In the genomic region with DNA sequence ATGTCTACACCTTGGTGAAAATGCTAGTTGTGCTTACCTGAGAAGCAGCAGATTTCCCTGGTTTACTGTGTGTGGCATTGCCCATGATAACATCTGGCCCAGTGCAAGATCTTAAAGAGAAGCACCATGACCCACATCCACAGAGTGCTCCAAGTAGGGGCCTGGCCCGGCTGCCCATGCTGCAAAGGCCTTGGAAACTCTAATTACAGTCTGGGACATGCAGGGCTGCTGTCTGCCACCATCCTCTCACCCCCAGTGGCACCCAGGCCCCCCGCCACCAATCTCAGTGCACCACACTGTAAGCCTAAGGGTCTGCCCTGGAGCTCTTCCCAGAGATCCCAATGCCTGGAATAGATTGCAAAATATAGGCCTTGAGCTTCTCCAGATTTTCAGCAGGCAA, we compare ENCODE assay signal across 24 cellular contexts.
DNase-seq lines count a peak whose midpoint lies in the region; ATAC-seq and TF ChIP-seq lines count a peak whose summit lies in the region.
"Had no signal": no experiment of that assay in that cellular context is flagged by ENCODE, and none has a peak within 500 bp of the region (broad histone marks: within the 10 kb centered on the region; RNA-seq: fewer than 3 reads in every experiment).

No MANE protein-coding gene starts in this region.

- H3K27me3 ChIP-seq in left ventricle myocardium inferior (ENCODE audit: low read depth) (no peaks in the 10 kb centered on the region), neuronal stem cell (ENCODE audit: control insufficient read depth in 3 of 3, insufficient read depth in 3 of 3, low read depth in 1 of 3, low read length in 3 of 3) (no peaks in the 10 kb centered on the region), tibial nerve (no peaks in the 10 kb centered on the region)
- H3K27me3 ChIP-seq: BE2C; BLaER1 treated with 17β-estradiol and CSF1 and Interleukin-3, amounts not matched to agents 10 nM and 100 nM had no signal

- H3K9me3 ChIP-seq in left ventricle myocardium inferior (replicated peaks), result no peaks in the 10 kb centered on the region
- no peaks in the 10 kb centered on the region for H3K9me3 ChIP-seq in neuronal stem cell (replicated peaks in 1 of 2; ENCODE audit: control insufficient read depth in 2 of 2, insufficient read depth in 1 of 2, low read depth in 1 of 2, low read length in 2 of 2)
- H3K9me3 ChIP-seq in tibial nerve, result no peaks in the 10 kb centered on the region
- H3K9me3 ChIP-seq: A549; BE2C; BLaER1 treated with 17β-estradiol and CSF1 and Interleukin-3, amounts not matched to agents 10 nM and 100 nM had no signal

- H3K23ac ChIP-seq in neuronal stem cell (ENCODE audit: low read depth, low read length, poor library complexity), result no peak overlapping the region

- H3K36me3 ChIP-seq in left ventricle myocardium inferior (no peaks in the 10 kb centered on the region), neuronal stem cell (replicated peaks in 1 of 2; ENCODE audit: control insufficient read depth in 2 of 2, insufficient read depth in 2 of 2, low read length in 2 of 2) (no peaks in the 10 kb centered on the region), tibial nerve (no peaks in the 10 kb centered on the region)
- H3K36me3 ChIP-seq: BE2C; BLaER1 treated with 17β-estradiol and CSF1 and Interleukin-3, amounts not matched to agents 10 nM and 100 nM had no signal

- TF ChIP-seq EP300 in tibial nerve (IDR thresholded peaks at IDR 0.05), result no peak

- H3K4me3 ChIP-seq in left ventricle myocardium inferior (no peak overlapping the region), neuronal stem cell (ENCODE audit: low read length in 2 of 2) (no peak overlapping the region), tibial nerve (no peak overlapping the region)
- H3K4me3 ChIP-seq: A549; BLaER1 treated with 17β-estradiol and CSF1 and Interleukin-3, amounts not matched to agents 10 nM and 100 nM; GM12878; GM23338 had no signal

- peaks cover 57% of the 10 kb centered on the region for H3K4me1 ChIP-seq in left ventricle myocardium inferior
- peaks cover 2 to 3% of the 10 kb centered on the region in 2 donors for H3K4me1 ChIP-seq in neuronal stem cell (ENCODE audit: control insufficient read depth in 2 of 2, insufficient read depth in 1 of 2, low read depth in 1 of 2, low read length in 2 of 2)
- peaks cover 0 to 14% (median 0%) of the 10 kb centered on the region in 4 donors for H3K4me1 ChIP-seq in tibial nerve
- H3K4me1 ChIP-seq: BE2C had no signal

- TF ChIP-seq POLR2A in tibial nerve (IDR thresholded peaks at IDR 0.05), result no peak

- H2BK12ac ChIP-seq in neuronal stem cell (ENCODE audit: low read length), result no peak overlapping the region

- no peak overlapping the region for H2AK5ac ChIP-seq in neuronal stem cell (ENCODE audit: low read depth, low read length)

- H2AFZ ChIP-seq in neuronal stem cell (ENCODE audit: low read length), result no peak overlapping the region

- no peak for DNase-seq in left ventricle myocardium inferior
- no peak for DNase-seq in left cardiac atrium
- DNase-seq in activated T-helper 2 cell treated with anti-CD3 and anti-CD28 coated beads, Interferon-gamma antibody, Interleukin-2, Interleukin-4, amounts not matched to agents 10 μg/mL and 5 μg/mL and 100 μg/mL, durations not matched to agents 14 hours and 24 hours and 36 hours (ENCODE audit: low spot score), result no peak
- peak; percentile 47 for DNase-seq in islet precursor cell
- DNase-seq in neuronal stem cell (ENCODE audit: low spot score), result no peak
- no peak for DNase-seq in tibial nerve (ENCODE audit: low spot score in 2 of 2)
- no peak for DNase-seq in ureter (ENCODE audit: low spot score)
- DNase-seq: 8988T; ACHN; AML-193; BE2C; CD4-positive, alpha-beta T cell; CD8-positive, alpha-beta memory T cell; DMS 273 treated with DMSO at 0.1 percent for 48 hours; DMS79; EL; GDM1; H9 had no signal

- no peaks in the 10 kb centered on the region for H3K79me1 ChIP-seq in neuronal stem cell (ENCODE audit: low read depth, low read length)

- H3K9me3 Mint-ChIP-seq in activated T-helper 2 cell treated with anti-CD3 and anti-CD28 coated beads, Interferon-gamma antibody, Interleukin-2, Interleukin-4, amounts not matched to agents 10 μg/mL and 5 μg/mL and 100 μg/mL, durations not matched to agents 14 hours and 24 hours and 36 hours, result no peaks in the 10 kb centered on the region
- H3K9me3 Mint-ChIP-seq: CD4-positive, alpha-beta T cell; CD8-positive, alpha-beta memory T cell; GM23338; H9 had no signal

- no peak overlapping the region for H4K91ac ChIP-seq in neuronal stem cell (ENCODE audit: low read depth, low read length, poor library complexity)

- H3K36me3 Mint-ChIP-seq in activated T-helper 2 cell treated with anti-CD3 and anti-CD28 coated beads, Interferon-gamma antibody, Interleukin-2, Interleukin-4, amounts not matched to agents 10 μg/mL and 5 μg/mL and 100 μg/mL, durations not matched to agents 14 hours and 24 hours and 36 hours (ENCODE audit: low read depth), result no peaks in the 10 kb centered on the region
- H3K36me3 Mint-ChIP-seq: CD14-positive monocyte; CD8-positive, alpha-beta memory T cell had no signal

- H3K4me3 Mint-ChIP-seq in activated T-helper 2 cell treated with anti-CD3 and anti-CD28 coated beads, Interferon-gamma antibody, Interleukin-2, Interleukin-4, amounts not matched to agents 10 μg/mL and 5 μg/mL and 100 μg/mL, durations not matched to agents 14 hours and 24 hours and 36 hours (ENCODE audit: low read depth), result no peak overlapping the region
- H3K4me3 Mint-ChIP-seq: CD14-positive monocyte; CD4-positive, alpha-beta T cell; CD8-positive, alpha-beta memory T cell; GM23338; H9 had no signal

- no peak overlapping the region for H3K18ac ChIP-seq in neuronal stem cell (ENCODE audit: low read length)

- H3K4me2 ChIP-seq in neuronal stem cell (ENCODE audit: insufficient read depth, low read length, poor library complexity, severe bottlenecking), result no peak overlapping the region
- H3K4me2 ChIP-seq: A549, GM23338 had no signal

- H3K9ac ChIP-seq in neuronal stem cell (ENCODE audit: low read depth, low read length, poor library complexity), result no peak overlapping the region
- H3K9ac ChIP-seq: BLaER1 treated with 17β-estradiol and CSF1 and Interleukin-3, amounts not matched to agents 10 nM and 100 nM had no signal

- no peak overlapping the region for H3K4ac ChIP-seq in neuronal stem cell (ENCODE audit: low read length)

- no peak overlapping the region for H2BK120ac ChIP-seq in neuronal stem cell (ENCODE audit: low read depth, low read length)

- peak overlapping the region; percentile 7 for H2BK5ac ChIP-seq in neuronal stem cell (ENCODE audit: low read length)

- H3K27ac ChIP-seq in left ventricle myocardium inferior (replicated peaks) (peak overlapping the region; percentile 81), neuronal stem cell (replicated peaks; ENCODE audit: low read length) (no peak overlapping the region), tibial nerve (no peak overlapping the region)
- H3K27ac ChIP-seq: A549; BLaER1 treated with 17β-estradiol and CSF1 and Interleukin-3, amounts not matched to agents 10 nM and 100 nM had no signal

- peak overlapping the region; percentile 38 for H3K27ac Mint-ChIP-seq in activated T-helper 2 cell treated with anti-CD3 and anti-CD28 coated beads, Interferon-gamma antibody, Interleukin-2, Interleukin-4, amounts not matched to agents 10 μg/mL and 5 μg/mL and 100 μg/mL, durations not matched to agents 14 hours and 24 hours and 36 hours
- H3K27ac Mint-ChIP-seq: CD4-positive, alpha-beta T cell; CD8-positive, alpha-beta memory T cell; GM23338; H9 had no signal

- TF ChIP-seq CTCF in left ventricle myocardium inferior (IDR thresholded peaks at IDR 0.05; ENCODE audit: borderline replicate concordance) (no peak), tibial nerve (IDR thresholded peaks at IDR 0.05) (no peak)

- H3K14ac ChIP-seq in neuronal stem cell (ENCODE audit: low read length), result no peak overlapping the region

- no peak overlapping the region for H4K8ac ChIP-seq in neuronal stem cell (ENCODE audit: low read depth, low read length)

- peaks cover 58% of the 10 kb centered on the region for H3K4me1 Mint-ChIP-seq in activated T-helper 2 cell treated with anti-CD3 and anti-CD28 coated beads, Interferon-gamma antibody, Interleukin-2, Interleukin-4, amounts not matched to agents 10 μg/mL and 5 μg/mL and 100 μg/mL, durations not matched to agents 14 hours and 24 hours and 36 hours (ENCODE audit: low read depth)

- no peak overlapping the region for H2BK15ac ChIP-seq in neuronal stem cell (ENCODE audit: low read length)

- intact Hi-C loops in left ventricle myocardium inferior (cut with micrococcal nuclease) (loop anchor here (10.0 kb wide), 1 partner anchor 409 kb away; no protein-coding TSS in a partner anchor), left cardiac atrium (cut with DNase I) (loop anchor here in 1 of 2 donors (5.0 to 10.0 kb wide), 2 partner anchors 339 to 411 kb away; no protein-coding TSS in a partner anchor)
- intact Hi-C loops in activated T-helper 2 cell treated with anti-CD3 and anti-CD28 coated beads, Interferon-gamma antibody, Interleukin-2, Interleukin-4, amounts not matched to agents 10 μg/mL and 5 μg/mL and 100 μg/mL, durations not matched to agents 14 hours and 24 hours and 36 hours (cut with micrococcal nuclease), result loop anchor here (1.0 to 5.0 kb wide), 2 partner anchors 36 to 40 kb away; no protein-coding TSS in a partner anchor

- WGBS in neuronal stem cell (ENCODE audit: extremely low coverage in 2 of 2, insufficient read length in 2 of 2, insufficient replicate concordance in 1 of 2), 2 donors, result no CpG with 5 or more reads among the region's 2 CpGs
- WGBS in tibial nerve, 2 donors, result 93 to 100% methylated on average over 2 of the region's 2 CpGs

- ATAC-seq in left cardiac atrium, result no peak
- ATAC-seq: A549, GM23338, HCT116 had no signal

- H3K27me3 Mint-ChIP-seq in activated T-helper 2 cell treated with anti-CD3 and anti-CD28 coated beads, Interferon-gamma antibody, Interleukin-2, Interleukin-4, amounts not matched to agents 10 μg/mL and 5 μg/mL and 100 μg/mL, durations not matched to agents 14 hours and 24 hours and 36 hours (ENCODE audit: low read depth), result no peaks in the 10 kb centered on the region
- H3K27me3 Mint-ChIP-seq: CD4-positive, alpha-beta T cell had no signal
